ENCODE assay signal across 14 cellular contexts in the genomic region with DNA sequence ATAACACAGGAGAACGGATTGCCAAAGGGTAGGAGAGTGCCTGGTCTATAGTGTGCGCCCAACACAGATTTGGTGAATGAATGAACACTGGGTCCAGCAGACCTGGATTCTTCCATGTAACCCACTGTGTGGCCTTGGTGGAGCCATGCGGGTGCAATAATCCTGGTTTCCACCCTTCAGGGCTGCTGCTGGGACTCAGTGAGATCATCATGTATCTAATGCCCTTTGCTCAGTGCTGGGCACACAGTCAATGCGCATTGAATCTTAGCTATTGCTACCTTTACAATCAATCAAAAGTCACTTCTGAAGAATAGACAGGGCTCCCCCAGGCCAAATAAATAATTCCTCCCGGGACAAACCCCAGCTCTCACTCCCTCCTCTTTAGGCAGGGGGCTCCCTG. TPM values are rescaled to one million over a fixed set of nuclear protein-coding genes. Genes with fewer than 3 reads are reported as not detected.
DNase-seq lines count a peak whose midpoint lies in the region; ATAC-seq and TF ChIP-seq lines count a peak whose summit lies in the region.
"Had no signal": no experiment of that assay in that cellular context is flagged by ENCODE, and none has a peak within 500 bp of the region (broad histone marks: within the 10 kb centered on the region; RNA-seq: fewer than 3 reads in every experiment).

No MANE protein-coding gene starts in this region.

- no peak overlapping the region for H3K27ac ChIP-seq in BLaER1
- H3K27ac ChIP-seq in GM23338 (ENCODE audit: low read depth): no peak overlapping the region
- H3K27ac ChIP-seq: right atrium auricular region, SJSA1 had no signal

- peaks cover 17% of the 10 kb centered on the region for H3F3A ChIP-seq in GM23338 (replicated peaks; ENCODE audit: low read depth)

- peaks cover 8% of the 10 kb centered on the region for H3K27me3 ChIP-seq in BLaER1
- peaks cover 14% of the 10 kb centered on the region; the same call in 1 of the 2 replicates for H3K27me3 ChIP-seq in GM23338 (ENCODE audit: insufficient read depth)
- H3K27me3 ChIP-seq: right atrium auricular region, SJSA1 had no signal

- intact Hi-C loops in mucosa of descending colon (cut with DNase I, micrococcal nuclease): no loop called here

- DNase-seq in GM23338 (ENCODE audit: low spot score) (no peak), mucosa of descending colon (no peak), NCI-H446 (lab: John Stamatoyannopoulos, UW) (no peak)
- no peak for DNase-seq in activated naive CD8-positive, alpha-beta T cell treated with anti-CD3 and anti-CD28 coated beads for 36 hours
- DNase-seq: NCI-H187, NCI-H510A, substantia nigra had no signal

- no peaks in the 10 kb centered on the region for H3K36me3 Mint-ChIP-seq in GM23338 (ENCODE audit: low read depth)
- H3K36me3 Mint-ChIP-seq in activated naive CD8-positive, alpha-beta T cell treated with anti-CD3 and anti-CD28 coated beads for 36 hours: no peaks in the 10 kb centered on the region

- peaks cover 28% of the 10 kb centered on the region for H4K20me1 ChIP-seq in BLaER1
- H4K20me1 ChIP-seq in GM23338 (replicated peaks; ENCODE audit: insufficient read depth): no peaks in the 10 kb centered on the region

- no peak overlapping the region for H3K9ac ChIP-seq in BLaER1

- no peaks in the 10 kb centered on the region for H3K9me2 ChIP-seq in GM23338 (ENCODE audit: insufficient read depth)

- H3K9me3 Mint-ChIP-seq in GM23338: no peaks in the 10 kb centered on the region
- H3K9me3 Mint-ChIP-seq in activated naive CD8-positive, alpha-beta T cell treated with anti-CD3 and anti-CD28 coated beads for 36 hours: no peaks in the 10 kb centered on the region

- no peak for TF ChIP-seq CTCF in GM23338 (conservative IDR thresholded peaks at IDR 0.05; ENCODE audit: low read depth in 2 of 2)
- no peak for TF ChIP-seq CTCF in mucosa of descending colon (IDR thresholded peaks at IDR 0.05)

- H3K9me3 ChIP-seq in BLaER1: no peaks in the 10 kb centered on the region
- no peaks in the 10 kb centered on the region for H3K9me3 ChIP-seq in mucosa of descending colon
- H3K9me3 ChIP-seq: HAP-1, right atrium auricular region, SJSA1 had no signal

- ATAC-seq in GM23338: no peak
- ATAC-seq in mucosa of descending colon: peak; percentile 9
- no peak for ATAC-seq in HG02840 (IDR thresholded peaks at IDR 0.05; ENCODE audit: low FRiP score, unreplicated experiment)
- ATAC-seq in GM18907 (IDR thresholded peaks at IDR 0.05; ENCODE audit: unreplicated experiment): no peak

- H3K4me1 Mint-ChIP-seq in GM23338: peaks cover 45% of the 10 kb centered on the region
- peaks cover 51% of the 10 kb centered on the region for H3K4me1 Mint-ChIP-seq in activated naive CD8-positive, alpha-beta T cell treated with anti-CD3 and anti-CD28 coated beads for 36 hours

- no peak overlapping the region for H3K27ac Mint-ChIP-seq in GM23338
- H3K27ac Mint-ChIP-seq in activated naive CD8-positive, alpha-beta T cell treated with anti-CD3 and anti-CD28 coated beads for 36 hours: peak overlapping the region; percentile 21

- H3K4me1 ChIP-seq in BLaER1 (peaks cover 82% of the 10 kb centered on the region), GM23338 (ENCODE audit: insufficient read depth) (peaks cover 40% of the 10 kb centered on the region), mucosa of descending colon (ENCODE audit: low read depth) (peaks cover 21% of the 10 kb centered on the region)

- H3K4me3 Mint-ChIP-seq in GM23338: peak overlapping the region; percentile 57
- H3K4me3 Mint-ChIP-seq in activated naive CD8-positive, alpha-beta T cell treated with anti-CD3 and anti-CD28 coated beads for 36 hours: peak overlapping the region; percentile 44

- peaks cover 36% of the 10 kb centered on the region for H3K27me3 Mint-ChIP-seq in GM23338 (ENCODE audit: insufficient read depth, low read depth, poor library complexity)
- peaks cover 12% of the 10 kb centered on the region for H3K27me3 Mint-ChIP-seq in activated naive CD8-positive, alpha-beta T cell treated with anti-CD3 and anti-CD28 coated beads for 36 hours

- peak overlapping the region; percentile 90; the same call in 1 of the 2 replicates for H2AFZ ChIP-seq in GM23338

- H3K36me3 ChIP-seq in BLaER1 (no peaks in the 10 kb centered on the region), GM23338 (ENCODE audit: insufficient read depth) (no peaks in the 10 kb centered on the region), mucosa of descending colon (ENCODE audit: low read depth) (no peaks in the 10 kb centered on the region)
- H3K36me3 ChIP-seq: HAP-1, right atrium auricular region, SJSA1 had no signal

- H3K79me2 ChIP-seq in GM23338 (replicated peaks; ENCODE audit: insufficient read depth): no peaks in the 10 kb centered on the region

- no peak overlapping the region for H3K4me3 ChIP-seq in BLaER1
- H3K4me3 ChIP-seq in GM23338: peak overlapping the region; percentile 50
- no peak overlapping the region for H3K4me3 ChIP-seq in mucosa of descending colon
- H3K4me3 ChIP-seq: HAP-1, right atrium auricular region, SJSA1 had no signal

- peak overlapping the region; percentile 85 for H3K4me2 ChIP-seq in BLaER1
- H3K4me2 ChIP-seq in GM23338: peak overlapping the region; percentile 83

TF ChIP-seq in GM23338, 12 proteins besides CTCF, POLR2A, EP300 and RAD21 (continues in another document):
- TF ChIP-seq, protein P1, sequence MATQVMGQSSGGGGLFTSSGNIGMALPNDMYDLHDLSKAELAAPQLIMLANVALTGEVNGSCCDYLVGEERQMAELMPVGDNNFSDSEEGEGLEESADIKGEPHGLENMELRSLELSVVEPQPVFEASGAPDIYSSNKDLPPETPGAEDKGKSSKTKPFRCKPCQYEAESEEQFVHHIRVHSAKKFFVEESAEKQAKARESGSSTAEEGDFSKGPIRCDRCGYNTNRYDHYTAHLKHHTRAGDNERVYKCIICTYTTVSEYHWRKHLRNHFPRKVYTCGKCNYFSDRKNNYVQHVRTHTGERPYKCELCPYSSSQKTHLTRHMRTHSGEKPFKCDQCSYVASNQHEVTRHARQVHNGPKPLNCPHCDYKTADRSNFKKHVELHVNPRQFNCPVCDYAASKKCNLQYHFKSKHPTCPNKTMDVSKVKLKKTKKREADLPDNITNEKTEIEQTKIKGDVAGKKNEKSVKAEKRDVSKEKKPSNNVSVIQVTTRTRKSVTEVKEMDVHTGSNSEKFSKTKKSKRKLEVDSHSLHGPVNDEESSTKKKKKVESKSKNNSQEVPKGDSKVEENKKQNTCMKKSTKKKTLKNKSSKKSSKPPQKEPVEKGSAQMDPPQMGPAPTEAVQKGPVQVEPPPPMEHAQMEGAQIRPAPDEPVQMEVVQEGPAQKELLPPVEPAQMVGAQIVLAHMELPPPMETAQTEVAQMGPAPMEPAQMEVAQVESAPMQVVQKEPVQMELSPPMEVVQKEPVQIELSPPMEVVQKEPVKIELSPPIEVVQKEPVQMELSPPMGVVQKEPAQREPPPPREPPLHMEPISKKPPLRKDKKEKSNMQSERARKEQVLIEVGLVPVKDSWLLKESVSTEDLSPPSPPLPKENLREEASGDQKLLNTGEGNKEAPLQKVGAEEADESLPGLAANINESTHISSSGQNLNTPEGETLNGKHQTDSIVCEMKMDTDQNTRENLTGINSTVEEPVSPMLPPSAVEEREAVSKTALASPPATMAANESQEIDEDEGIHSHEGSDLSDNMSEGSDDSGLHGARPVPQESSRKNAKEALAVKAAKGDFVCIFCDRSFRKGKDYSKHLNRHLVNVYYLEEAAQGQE (IDR thresholded peaks at IDR 0.05; ENCODE audit: unreplicated experiment): no peak
- TF ChIP-seq CREB1 (CRISPR knock-in tag; IDR thresholded peaks at IDR 0.05; ENCODE audit: low read depth) (no peak), ZNF331 (CRISPR knock-in tag; IDR thresholded peaks at IDR 0.05; ENCODE audit: low read depth) (no peak), JUNB (IDR thresholded peaks at IDR 0.05; ENCODE audit: unreplicated experiment) (no peak)
- TF ChIP-seq, protein P2, sequence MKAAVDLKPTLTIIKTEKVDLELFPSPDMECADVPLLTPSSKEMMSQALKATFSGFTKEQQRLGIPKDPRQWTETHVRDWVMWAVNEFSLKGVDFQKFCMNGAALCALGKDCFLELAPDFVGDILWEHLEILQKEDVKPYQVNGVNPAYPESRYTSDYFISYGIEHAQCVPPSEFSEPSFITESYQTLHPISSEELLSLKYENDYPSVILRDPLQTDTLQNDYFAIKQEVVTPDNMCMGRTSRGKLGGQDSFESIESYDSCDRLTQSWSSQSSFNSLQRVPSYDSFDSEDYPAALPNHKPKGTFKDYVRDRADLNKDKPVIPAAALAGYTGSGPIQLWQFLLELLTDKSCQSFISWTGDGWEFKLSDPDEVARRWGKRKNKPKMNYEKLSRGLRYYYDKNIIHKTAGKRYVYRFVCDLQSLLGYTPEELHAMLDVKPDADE (IDR thresholded peaks at IDR 0.05): no peak

RNA-seq across cellular contexts. Expression of a gene that starts 5.8 kb away (rescaled TPM):
- 35.0 and 51.2 TPM in 2 replicates for total RNA-seq in GM23338 (2014; rRNA removed; shearing (Covaris generic))
- 7.5 and 8.5 TPM in 2 replicates for polyA plus RNA-seq in GM23338 (2016; fragmentation: Nextera tagmentation; extraction: Ambion mirVana)
- total RNA-seq in activated naive CD8-positive, alpha-beta T cell treated with anti-CD3 and anti-CD28 coated beads for 36 hours: under 1 TPM in 1 of 2 experiments, not detected in 1; 0.08 TPM
- 10 to 100 TPM; 36.8 to 43.5 (median 43.5) TPM for total RNA-seq in mucosa of descending colon

RNA-seq across cellular contexts. Expression of a gene that starts 50.7 kb away (rescaled TPM):
- total RNA-seq in GM23338 (2014; rRNA removed; shearing (Covaris generic)): 37.5 and 46.4 TPM in 2 replicates
- polyA plus RNA-seq in GM23338 (2016; fragmentation: Nextera tagmentation; extraction: Ambion mirVana): 19.5 and 22.5 TPM in 2 replicates
- 1 to 10 TPM; 4.4 to 4.5 TPM for total RNA-seq in activated naive CD8-positive, alpha-beta T cell treated with anti-CD3 and anti-CD28 coated beads for 36 hours
- total RNA-seq in mucosa of descending colon: 10 to 100 TPM in 1 of 3 donors, 1 to 10 TPM in 2; 5.3 to 13.3 (median 9.0) TPM
- total RNA-seq: HT1080 had no signal

Comparison
In these comparisons a context has a peak if more than half of its experiments do, and no peak if none do; other contexts are left out.
1. RNA of a gene that starts 5.8 kb away (total RNA-seq): 35.0 to 51.2 TPM in GM23338 and 36.8 to 43.5 TPM in mucosa of descending colon; 0.08 TPM in activated naive CD8-positive, alpha-beta T cell treated with anti-CD3 and anti-CD28 coated beads for 36 hours; every median in the first group is over 10 times any median in the second.